Comparison of ENCODE assay signal across 27 cellular contexts in genomic region chr6:140609956-140610355, GRCh38.
DNase-seq lines count a peak whose midpoint lies in the region; TF ChIP-seq lines count a peak whose summit lies in the region.
"Had no signal": no experiment of that assay in that cellular context is flagged by ENCODE, and none has a peak within 500 bp of the region (broad histone marks: within the 10 kb centered on the region; RNA-seq: fewer than 3 reads in every experiment).

No MANE protein-coding gene starts in this region.

- H3K9ac ChIP-seq in endodermal cell (ENCODE audit: extremely low read depth, low read length, poor library complexity, severe bottlenecking), result no peak overlapping the region

- DNase-seq in AG10803 (ENCODE audit: low read depth), result peak; percentile 37
- peak; percentile 26 for DNase-seq in SK-MEL-5 (ENCODE audit: low read depth, low spot score)
- no peak for DNase-seq in endodermal cell
- no peak for DNase-seq in neural crest cell (ENCODE audit: low read depth, low spot score)
- no peak for DNase-seq in testis
- no peak for DNase-seq in GM20000 (ENCODE audit: low spot score)
- no peak for DNase-seq in NCI-H774 (lab: John Stamatoyannopoulos, UW)
- DNase-seq in Kasumi-1 (lab: John Stamatoyannopoulos, UW), result no peak
- DNase-seq: activated effector memory CD4-positive, alpha-beta T cell treated with anti-CD3 and anti-CD28 coated beads, Interleukin-2, amount 50 U/mL, for 16 hours; activated naive CD8-positive, alpha-beta T cell treated with anti-CD3 and anti-CD28 coated beads for 36 hours; activated T-cell treated with anti-CD3 and anti-CD28 coated beads, Interleukin-2, amount 50 U/mL, for 24 hours; body of pancreas; CD4-positive, alpha-beta memory T cell; EL; esophagus squamous epithelium; HCEC 1CT; immature natural killer cell; NCI-H1092; NCI-H1694; NCI-H446; RPMI8226; stimulated activated CD4-positive, alpha-beta T cell treated with anti-CD3 and anti-CD28 coated beads, Interleukin-4, amount 100 ng/mL, for 24 hours had no signal

- H3K27ac ChIP-seq in endodermal cell (ENCODE audit: low read depth, low read length) (peak overlapping the region; percentile 61), testis (no peak overlapping the region)
- H3K27ac ChIP-seq: body of pancreas, esophagus squamous epithelium, prostate gland, SJSA1, tibial nerve had no signal

- no peaks in the 10 kb centered on the region for H3K36me3 ChIP-seq in endodermal cell (ENCODE audit: control insufficient read depth, insufficient read depth, low read length)
- H3K36me3 ChIP-seq in testis (ENCODE audit: low read depth, missing control alignments), result no peaks in the 10 kb centered on the region
- H3K36me3 ChIP-seq: esophagus squamous epithelium, prostate gland, SJSA1, tibial nerve had no signal

- H3K4me1 ChIP-seq in endodermal cell (ENCODE audit: control insufficient read depth, insufficient read depth, low read length) (no peaks in the 10 kb centered on the region), testis (no peaks in the 10 kb centered on the region)
- H3K4me1 ChIP-seq: body of pancreas, esophagus squamous epithelium, prostate gland, SJSA1 had no signal

- H3K4me1 Mint-ChIP-seq in endodermal cell, result no peaks in the 10 kb centered on the region
- peaks cover 18% of the 10 kb centered on the region for H3K4me1 Mint-ChIP-seq in neural crest cell
- H3K4me1 Mint-ChIP-seq: activated naive CD8-positive, alpha-beta T cell treated with anti-CD3 and anti-CD28 coated beads for 36 hours; B cell; CD4-positive, alpha-beta memory T cell; immature natural killer cell had no signal

- no peaks in the 10 kb centered on the region for H3K27me3 ChIP-seq in endodermal cell (ENCODE audit: control insufficient read depth, insufficient read depth, low read length, poor library complexity, severe bottlenecking)
- no peaks in the 10 kb centered on the region for H3K27me3 ChIP-seq in testis
- H3K27me3 ChIP-seq: body of pancreas, esophagus squamous epithelium, SJSA1, tibial nerve had no signal

- intact Hi-C loops in testis (cut with DNase I; ENCODE audit: low total_unique reads), result no loop called here

- H3K27me3 Mint-ChIP-seq in endodermal cell (ENCODE audit: insufficient read depth) (no peaks in the 10 kb centered on the region), neural crest cell (ENCODE audit: low read depth) (no peaks in the 10 kb centered on the region)
- H3K27me3 Mint-ChIP-seq: activated naive CD8-positive, alpha-beta T cell treated with anti-CD3 and anti-CD28 coated beads for 36 hours; activated T-cell treated with anti-CD3 and anti-CD28 coated beads, Interleukin-2, amount 50 U/mL, for 24 hours; B cell; CD4-positive, alpha-beta memory T cell had no signal

- TF ChIP-seq CTCF in AG10803 (conservative IDR thresholded peaks at IDR 0.05; ENCODE audit: low read length) (no peak), endodermal cell (conservative IDR thresholded peaks at IDR 0.05) (no peak), neural crest cell (conservative IDR thresholded peaks at IDR 0.05) (no peak), testis (IDR thresholded peaks at IDR 0.05) (no peak), GM20000 (IDR thresholded peaks at IDR 0.05; ENCODE audit: extremely low read depth, missing control alignments) (no peak)

- H3K4me3 Mint-ChIP-seq in endodermal cell (no peak overlapping the region), neural crest cell (no peak overlapping the region)
- H3K4me3 Mint-ChIP-seq: activated naive CD8-positive, alpha-beta T cell treated with anti-CD3 and anti-CD28 coated beads for 36 hours; activated T-cell treated with anti-CD3 and anti-CD28 coated beads, Interleukin-2, amount 50 U/mL, for 24 hours; B cell; CD4-positive, alpha-beta memory T cell; immature natural killer cell; T-helper 1 cell treated with Interleukin-12 subunit alpha and Interleukin-12 subunit beta and Interleukin-4 antibody, amounts not matched to agents 30 μg/mL and 1 μg/mL, for 36 hours had no signal

- in situ Hi-C loops in SK-MEL-5 (cut with HindIII; ENCODE audit: low pct_unique_long_range_greater_than_20kb, low sequenced_read_pairs), result no loop called here

- no peaks in the 10 kb centered on the region for H3K36me3 Mint-ChIP-seq in endodermal cell (ENCODE audit: low read depth)
- H3K36me3 Mint-ChIP-seq in neural crest cell (ENCODE audit: low read depth), result no peaks in the 10 kb centered on the region
- H3K36me3 Mint-ChIP-seq: activated naive CD8-positive, alpha-beta T cell treated with anti-CD3 and anti-CD28 coated beads for 36 hours; CD4-positive, alpha-beta memory T cell; immature natural killer cell had no signal

- H3K27ac Mint-ChIP-seq in endodermal cell, result no peak overlapping the region
- H3K27ac Mint-ChIP-seq in neural crest cell (ENCODE audit: unreplicated experiment), result peak overlapping the region; percentile 75
- H3K27ac Mint-ChIP-seq: activated naive CD8-positive, alpha-beta T cell treated with anti-CD3 and anti-CD28 coated beads for 36 hours; activated T-cell treated with anti-CD3 and anti-CD28 coated beads, Interleukin-2, amount 50 U/mL, for 24 hours; B cell; CD4-positive, alpha-beta memory T cell; immature natural killer cell; T-helper 1 cell treated with Interleukin-12 subunit alpha and Interleukin-12 subunit beta and Interleukin-4 antibody, amounts not matched to agents 30 μg/mL and 1 μg/mL, for 36 hours had no signal

- no peak for TF ChIP-seq POLR2A in testis (IDR thresholded peaks at IDR 0.05)

- H3K4me3 ChIP-seq in AG10803 (ENCODE audit: low read length), result no peak overlapping the region
- no peak overlapping the region for H3K4me3 ChIP-seq in endodermal cell (ENCODE audit: low read length)
- H3K4me3 ChIP-seq in testis, result no peak overlapping the region
- H3K4me3 ChIP-seq: body of pancreas, esophagus squamous epithelium, prostate gland, SJSA1, tibial nerve had no signal

- H3K9me3 Mint-ChIP-seq in endodermal cell (peaks cover 1% of the 10 kb centered on the region), neural crest cell (no peaks in the 10 kb centered on the region)
- H3K9me3 Mint-ChIP-seq: activated naive CD8-positive, alpha-beta T cell treated with anti-CD3 and anti-CD28 coated beads for 36 hours; activated T-cell treated with anti-CD3 and anti-CD28 coated beads, Interleukin-2, amount 50 U/mL, for 24 hours; T-helper 1 cell treated with Interleukin-12 subunit alpha and Interleukin-12 subunit beta and Interleukin-4 antibody, amounts not matched to agents 30 μg/mL and 1 μg/mL, for 36 hours had no signal

- H3K9me3 ChIP-seq in endodermal cell (ENCODE audit: control insufficient read depth, low read length), result no peaks in the 10 kb centered on the region
- H3K9me3 ChIP-seq in testis, result no peaks in the 10 kb centered on the region
- H3K9me3 ChIP-seq: body of pancreas, esophagus squamous epithelium, prostate gland, SJSA1, tibial nerve had no signal

- 83 to 88% methylated on average over 2 of the region's 2 CpGs for WGBS in endodermal cell (ENCODE audit: insufficient coverage in 1 of 2, insufficient read length in 1 of 2), 2 experiments
- 66 to 75% methylated on average over 2 of the region's 2 CpGs for WGBS in testis, 2 donors

Comparison
In these comparisons a context has a peak if more than half of its experiments do, and no peak if none do; other contexts are left out.
1. DNase-seq: peak in AG10803 (single experiment) and SK-MEL-5 (single experiment); none in endodermal cell (single experiment), neural crest cell (single experiment), testis (single experiment), GM20000 (single experiment), NCI-H774 (single experiment) and Kasumi-1 (0 of 2).